8 cellular contexts compared by ENCODE assay signal in genomic region chr14:49893309-49894213, GRCh38. TPM values are rescaled to one million over a fixed set of nuclear protein-coding genes. Genes with fewer than 3 reads are reported as not detected.
A peak's percentile ranks its signal among the peaks of the same experiment; 100 is the strongest.
DNase-seq lines count a peak whose midpoint lies in the region; ATAC-seq and TF ChIP-seq lines count a peak whose summit lies in the region.

No MANE protein-coding gene starts in this region.

- H3K4me3 ChIP-seq in mesodermal cell (ENCODE audit: extremely low read depth, insufficient read depth, low read length, poor library complexity, severe bottlenecking), result peak overlapping the region; percentile 98

- no peak for TF ChIP-seq CTCF in GM10266 (IDR thresholded peaks at IDR 0.05; ENCODE audit: control insufficient read depth, insufficient read depth, low read depth, missing control alignments)

- ATAC-seq in GM21825 (IDR thresholded peaks at IDR 0.05; ENCODE audit: unreplicated experiment), result peak; percentile 41

- 0 to 1% methylated on average over 56 to 85 of the region's 85 CpGs for WGBS in mesodermal cell (ENCODE audit: insufficient coverage in 2 of 2), 2 experiments

- peaks cover 5% of the 10 kb centered on the region for H3K4me1 ChIP-seq in mesodermal cell (ENCODE audit: control insufficient read depth, insufficient read depth, low read length, poor library complexity, severe bottlenecking)

- peak overlapping the region; percentile 96 for H3K27ac ChIP-seq in mesodermal cell (ENCODE audit: low read depth, low read length, severe bottlenecking)

- H3K36me3 ChIP-seq in mesodermal cell (ENCODE audit: control insufficient read depth, insufficient read depth, low read length), result peaks cover 28% of the 10 kb centered on the region

- no peaks in the 10 kb centered on the region for H3K9me3 ChIP-seq in mesodermal cell (ENCODE audit: control insufficient read depth, low read length)

- DNase-seq in GM10266 (ENCODE audit: extremely low spot score) (peak; percentile 71), LoVo (ENCODE audit: low spot score) (peak; percentile 40), ecto neural progenitor cell (ENCODE audit: low spot score) (peak; percentile 56), HPDE6-E6E7 (ENCODE audit: extremely low spot score) (no peak)
- DNase-seq in activated CD4-positive, alpha-beta T cell treated with anti-CD3 and anti-CD28 coated beads, Interleukin-2, amount 50 U/mL, for 24 hours (ENCODE audit: low read depth in 1 of 2, low spot score in 1 of 2), result peak; percentile 63 to 73
- peak; percentile 78 for DNase-seq in stimulated activated CD8-positive, alpha-beta memory T cell treated with anti-CD3 and anti-CD28 coated beads, Interleukin-4, amount 100 ng/mL, for 24 hours (ENCODE audit: low read depth)

RNA-seq across cellular contexts. Expression of gene ARF6, which starts 0.7 kb away (rescaled TPM):
- polyA plus RNA-seq in mesodermal cell (2013, experiment 1 of 2), result 54.1 TPM
- 59.3 TPM for polyA plus RNA-seq in mesodermal cell (2013, experiment 2 of 2)

RNA-seq across cellular contexts. Expression of gene NEMF, which starts 41.0 kb away (rescaled TPM):
- polyA plus RNA-seq in mesodermal cell (2013, experiment 1 of 2), result 55.4 TPM
- 50.8 TPM for polyA plus RNA-seq in mesodermal cell (2013, experiment 2 of 2)
